ENCODE assay signal across 21 cellular contexts in genomic region chr21:17257784-17258183, GRCh38.
A peak's percentile ranks its signal among the peaks of the same experiment; 100 is the strongest.
DNase-seq lines count a peak whose midpoint lies in the region; ATAC-seq and TF ChIP-seq lines count a peak whose summit lies in the region.
"Had no signal": no experiment of that assay in that cellular context is flagged by ENCODE, and none has a peak within 500 bp of the region (broad histone marks: within the 10 kb centered on the region; RNA-seq: fewer than 3 reads in every experiment).

No MANE protein-coding gene starts in this region.

- no peak overlapping the region for H3K4me2 ChIP-seq in mesenchymal stem cell (ENCODE audit: low read length, poor library complexity, severe bottlenecking)
- H3K4me2 ChIP-seq: SK-N-SH had no signal

- no peak overlapping the region for H2BK15ac ChIP-seq in mesenchymal stem cell (ENCODE audit: low read depth, poor library complexity, severe bottlenecking)

- no peak overlapping the region for H3K23ac ChIP-seq in mesenchymal stem cell (ENCODE audit: low read length in 2 of 2)

- no peak overlapping the region for H2BK12ac ChIP-seq in mesenchymal stem cell (ENCODE audit: low read length in 2 of 2)

- H3K4ac ChIP-seq in mesenchymal stem cell (ENCODE audit: low read depth in 1 of 2, low read length in 2 of 2): no peak overlapping the region

- H2AK5ac ChIP-seq in mesenchymal stem cell (ENCODE audit: low read length, severe bottlenecking): no peak overlapping the region

- H3K79me1 ChIP-seq in mesenchymal stem cell (replicated peaks; ENCODE audit: low read length, poor library complexity, severe bottlenecking): no peaks in the 10 kb centered on the region

- no peak overlapping the region for H3K18ac ChIP-seq in mesenchymal stem cell (ENCODE audit: low read depth in 1 of 2, low read length in 2 of 2)

- WGBS in mesenchymal stem cell: no CpG with 5 or more reads among the region's 1 CpG

- H3K9ac ChIP-seq in mesenchymal stem cell (ENCODE audit: low read length): peak overlapping the region; percentile 6
- H3K9ac ChIP-seq: SK-N-SH had no signal

- H3K27me3 ChIP-seq in mesenchymal stem cell (ENCODE audit: control insufficient read depth in 1 of 2, insufficient read depth in 1 of 2, low read length in 2 of 2): no peaks in the 10 kb centered on the region
- H3K27me3 ChIP-seq in CD4-positive, alpha-beta memory T cell (ENCODE audit: insufficient read depth, low read length): no peaks in the 10 kb centered on the region

- no peak overlapping the region for H3K4me3 Mint-ChIP-seq in nephron progenitor cell
- H3K4me3 Mint-ChIP-seq in activated T-cell treated with anti-CD3 and anti-CD28 coated beads, Interleukin-2, amount 50 U/mL, for 4 hours: no peak overlapping the region
- H3K4me3 Mint-ChIP-seq in CD4-positive, alpha-beta memory T cell: no peak overlapping the region
- H3K4me3 Mint-ChIP-seq: B cell, H9 had no signal

- H3K14ac ChIP-seq in mesenchymal stem cell (ENCODE audit: low read length in 2 of 2): no peak overlapping the region

- H3K36me3 Mint-ChIP-seq in nephron progenitor cell (ENCODE audit: low read depth): no peaks in the 10 kb centered on the region
- no peaks in the 10 kb centered on the region for H3K36me3 Mint-ChIP-seq in activated T-cell treated with anti-CD3 and anti-CD28 coated beads, Interleukin-2, amount 50 U/mL, for 4 hours (ENCODE audit: insufficient read depth)
- no peaks in the 10 kb centered on the region for H3K36me3 Mint-ChIP-seq in CD4-positive, alpha-beta memory T cell

- H3K27me3 Mint-ChIP-seq in nephron progenitor cell (ENCODE audit: low read depth, poor library complexity): peaks cover 5% of the 10 kb centered on the region
- no peaks in the 10 kb centered on the region for H3K27me3 Mint-ChIP-seq in activated T-cell treated with anti-CD3 and anti-CD28 coated beads, Interleukin-2, amount 50 U/mL, for 4 hours (ENCODE audit: low read depth)
- H3K27me3 Mint-ChIP-seq in CD4-positive, alpha-beta memory T cell: no peaks in the 10 kb centered on the region
- H3K27me3 Mint-ChIP-seq: B cell had no signal

- peak; percentile 28 for ATAC-seq in esophagus mucosa
- ATAC-seq in activated T-cell treated with anti-CD3 and anti-CD28 coated beads, Interleukin-2, amount 50 U/mL, for 4 hours: no peak

- intact Hi-C loops in CD4-positive, alpha-beta memory T cell (cut with micrococcal nuclease): no loop called here

- DNase-seq in NCI-H82 (lab: John Stamatoyannopoulos, UW) (peak; percentile 1), NCI-H82 treated with DMSO at 0.1 percent for 48 hours (lab: John Stamatoyannopoulos, UW; ENCODE audit: unreplicated experiment) (no peak), mesenchymal stem cell (no peak), nephron progenitor cell (no peak)
- no peak for DNase-seq in stimulated activated CD4-positive, alpha-beta T cell treated with anti-CD3 and anti-CD28 coated beads, Interleukin-12 subunit alpha, Interleukin-12 subunit beta, amount 100 ng/mL, for 4 hours
- no peak for DNase-seq in activated T-cell treated with anti-CD3 and anti-CD28 coated beads, Interleukin-2, amount 50 U/mL, for 4 hours
- DNase-seq in CD4-positive, alpha-beta memory T cell: no peak
- DNase-seq: COR-L47, DMS 273 treated with DMSO at 0.1 percent for 48 hours, DND-41, H9, KG1, NCI-H1436, NCI-H1930, NCI-H226, NCI-H524, SHP77 treated with DMSO at 0.1 percent for 48 hours, SK-N-SH had no signal

- no peak overlapping the region for H2BK5ac ChIP-seq in mesenchymal stem cell (ENCODE audit: low read depth, low read length, poor library complexity, severe bottlenecking)

- no peak overlapping the region for H4K91ac ChIP-seq in mesenchymal stem cell (ENCODE audit: low read length)

- H3K27ac Mint-ChIP-seq in nephron progenitor cell: no peak overlapping the region
- no peak overlapping the region for H3K27ac Mint-ChIP-seq in CD4-positive, alpha-beta memory T cell
- H3K27ac Mint-ChIP-seq: B cell, H9 had no signal

- no peak overlapping the region for H3K4me3 ChIP-seq in mesenchymal stem cell (ENCODE audit: insufficient read depth in 1 of 2, low read depth in 1 of 2, low read length in 2 of 2)
- H3K4me3 ChIP-seq in CD4-positive, alpha-beta memory T cell (ENCODE audit: low read length in 2 of 2): no peak overlapping the region

- H3K4me1 Mint-ChIP-seq in nephron progenitor cell: no peaks in the 10 kb centered on the region
- H3K4me1 Mint-ChIP-seq in activated T-cell treated with anti-CD3 and anti-CD28 coated beads, Interleukin-2, amount 50 U/mL, for 4 hours (ENCODE audit: low read depth): no peaks in the 10 kb centered on the region
- no peaks in the 10 kb centered on the region for H3K4me1 Mint-ChIP-seq in CD4-positive, alpha-beta memory T cell
- H3K4me1 Mint-ChIP-seq: B cell had no signal

- no peaks in the 10 kb centered on the region for H3K4me1 ChIP-seq in mesenchymal stem cell (ENCODE audit: control insufficient read depth, insufficient read depth, low read depth, low read length)
- no peaks in the 10 kb centered on the region for H3K4me1 ChIP-seq in CD4-positive, alpha-beta memory T cell (ENCODE audit: insufficient read depth, low read length)

- H3K9me3 ChIP-seq in mesenchymal stem cell (ENCODE audit: control insufficient read depth, low read length): no peaks in the 10 kb centered on the region
- no peaks in the 10 kb centered on the region for H3K9me3 ChIP-seq in CD4-positive, alpha-beta memory T cell (ENCODE audit: control insufficient read depth in 1 of 2, low read length in 2 of 2)
- H3K9me3 ChIP-seq: SK-N-SH had no signal

- H2AFZ ChIP-seq in mesenchymal stem cell (ENCODE audit: low read depth, low read length): no peak overlapping the region

- H3K27ac ChIP-seq in mesenchymal stem cell (ENCODE audit: low read length, poor library complexity, severe bottlenecking): no peak overlapping the region
- H3K27ac ChIP-seq in CD4-positive, alpha-beta memory T cell (ENCODE audit: low read depth, low read length): no peak overlapping the region
- H3K27ac ChIP-seq: 22Rv1 had no signal

- H3K9me3 Mint-ChIP-seq in nephron progenitor cell: no peaks in the 10 kb centered on the region
- H3K9me3 Mint-ChIP-seq in activated T-cell treated with anti-CD3 and anti-CD28 coated beads, Interleukin-2, amount 50 U/mL, for 4 hours: peaks cover 4% of the 10 kb centered on the region
- H3K9me3 Mint-ChIP-seq in CD4-positive, alpha-beta memory T cell: peaks cover 0 to 9% (median 0%) of the 10 kb centered on the region in 8 donors
- H3K9me3 Mint-ChIP-seq: H9 had no signal

- no peak overlapping the region for H2BK120ac ChIP-seq in mesenchymal stem cell (ENCODE audit: low read depth, low read length)

- H4K8ac ChIP-seq in mesenchymal stem cell (ENCODE audit: low read length): no peak overlapping the region

- CTCF ChIA-PET in CD4-positive, alpha-beta memory T cell (lab: Charles Lee; ENCODE audit: partially characterized antibody): no interaction called here

- POLR2A ChIA-PET in CD4-positive, alpha-beta memory T cell (lab: Charles Lee; ENCODE audit: partially characterized antibody): no interaction called here

- no peaks in the 10 kb centered on the region for H3K36me3 ChIP-seq in mesenchymal stem cell (ENCODE audit: control insufficient read depth in 1 of 2, insufficient read depth in 2 of 2, low read depth in 1 of 2, low read length in 2 of 2)
- no peaks in the 10 kb centered on the region for H3K36me3 ChIP-seq in CD4-positive, alpha-beta memory T cell (ENCODE audit: insufficient read depth, low read length)

- no peak for TF ChIP-seq CTCF in nephron progenitor cell (IDR thresholded peaks at IDR 0.05)
